ENCODE assay signal across 1 cellular context in the genomic region with DNA sequence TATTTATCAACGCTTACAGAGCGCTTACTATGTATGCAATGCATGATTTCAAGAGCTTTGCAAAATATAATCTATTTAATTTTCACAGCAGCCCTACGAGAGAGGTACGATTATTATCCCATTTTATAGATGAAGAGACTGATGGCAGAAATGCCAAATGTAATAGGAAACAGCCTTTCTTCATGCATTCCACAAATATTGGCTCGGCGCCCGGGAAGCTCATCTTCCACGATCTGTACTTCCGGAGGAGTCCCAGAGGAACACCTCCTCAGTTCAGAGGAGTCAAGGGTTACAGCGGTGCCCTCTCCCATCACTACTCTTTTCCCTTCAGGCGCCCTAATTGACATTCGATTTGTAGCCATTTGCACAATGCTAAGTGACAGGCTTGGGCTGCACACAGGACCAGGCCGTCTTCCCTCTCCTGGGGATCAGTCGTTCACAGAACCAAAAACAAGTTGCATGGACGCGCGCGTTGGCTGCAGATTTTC.
TF ChIP-seq lines count a peak whose summit lies in the region.

No MANE protein-coding gene starts in this region.

TF ChIP-seq in GM12878, 131 proteins besides CTCF, POLR2A, EP300 and RAD21 (continued from another document):
- TF ChIP-seq, protein P1, sequence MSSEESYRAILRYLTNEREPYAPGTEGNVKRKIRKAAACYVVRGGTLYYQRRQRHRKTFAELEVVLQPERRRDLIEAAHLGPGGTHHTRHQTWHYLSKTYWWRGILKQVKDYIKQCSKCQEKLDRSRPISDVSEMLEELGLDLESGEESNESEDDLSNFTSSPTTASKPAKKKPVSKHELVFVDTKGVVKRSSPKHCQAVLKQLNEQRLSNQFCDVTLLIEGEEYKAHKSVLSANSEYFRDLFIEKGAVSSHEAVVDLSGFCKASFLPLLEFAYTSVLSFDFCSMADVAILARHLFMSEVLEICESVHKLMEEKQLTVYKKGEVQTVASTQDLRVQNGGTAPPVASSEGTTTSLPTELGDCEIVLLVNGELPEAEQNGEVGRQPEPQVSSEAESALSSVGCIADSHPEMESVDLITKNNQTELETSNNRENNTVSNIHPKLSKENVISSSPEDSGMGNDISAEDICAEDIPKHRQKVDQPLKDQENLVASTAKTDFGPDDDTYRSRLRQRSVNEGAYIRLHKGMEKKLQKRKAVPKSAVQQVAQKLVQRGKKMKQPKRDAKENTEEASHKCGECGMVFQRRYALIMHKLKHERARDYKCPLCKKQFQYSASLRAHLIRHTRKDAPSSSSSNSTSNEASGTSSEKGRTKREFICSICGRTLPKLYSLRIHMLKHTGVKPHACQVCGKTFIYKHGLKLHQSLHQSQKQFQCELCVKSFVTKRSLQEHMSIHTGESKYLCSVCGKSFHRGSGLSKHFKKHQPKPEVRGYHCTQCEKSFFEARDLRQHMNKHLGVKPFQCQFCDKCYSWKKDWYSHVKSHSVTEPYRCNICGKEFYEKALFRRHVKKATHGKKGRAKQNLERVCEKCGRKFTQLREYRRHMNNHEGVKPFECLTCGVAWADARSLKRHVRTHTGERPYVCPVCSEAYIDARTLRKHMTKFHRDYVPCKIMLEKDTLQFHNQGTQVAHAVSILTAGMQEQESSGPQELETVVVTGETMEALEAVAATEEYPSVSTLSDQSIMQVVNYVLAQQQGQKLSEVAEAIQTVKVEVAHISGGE (CRISPR knock-in tag; IDR thresholded peaks at IDR 0.05): no peak
- TF ChIP-seq CBX3 (IDR thresholded peaks at IDR 0.05; ENCODE audit: borderline replicate concordance, low read depth) (no peak), ZNF274 (IDR thresholded peaks at IDR 0.05; ENCODE audit: insufficient read depth, insufficient read length) (no peak), MEF2B (IDR thresholded peaks at IDR 0.05; ENCODE audit: partially characterized antibody, poor library complexity, severe bottlenecking) (peak; percentile 44), MYC (IDR thresholded peaks at IDR 0.05; ENCODE audit: insufficient read depth, insufficient read length, insufficient replicate concordance, low read length, severe bottlenecking) (peak; percentile 60), LARP7 (IDR thresholded peaks at IDR 0.05) (peak; percentile 45; the same call in 1 of the 2 replicates), IRF4 (IDR thresholded peaks at IDR 0.05; ENCODE audit: low read depth, low read length) (no peak)
- TF ChIP-seq, protein P2, sequence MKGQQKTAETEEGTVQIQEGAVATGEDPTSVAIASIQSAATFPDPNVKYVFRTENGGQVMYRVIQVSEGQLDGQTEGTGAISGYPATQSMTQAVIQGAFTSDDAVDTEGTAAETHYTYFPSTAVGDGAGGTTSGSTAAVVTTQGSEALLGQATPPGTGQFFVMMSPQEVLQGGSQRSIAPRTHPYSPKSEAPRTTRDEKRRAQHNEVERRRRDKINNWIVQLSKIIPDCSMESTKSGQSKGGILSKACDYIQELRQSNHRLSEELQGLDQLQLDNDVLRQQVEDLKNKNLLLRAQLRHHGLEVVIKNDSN (IDR thresholded peaks at IDR 0.05; ENCODE audit: borderline replicate concordance, extremely low read length, insufficient read depth, low read depth, low read length): no peak
